17 cellular contexts compared by ENCODE assay signal in the genomic region with DNA sequence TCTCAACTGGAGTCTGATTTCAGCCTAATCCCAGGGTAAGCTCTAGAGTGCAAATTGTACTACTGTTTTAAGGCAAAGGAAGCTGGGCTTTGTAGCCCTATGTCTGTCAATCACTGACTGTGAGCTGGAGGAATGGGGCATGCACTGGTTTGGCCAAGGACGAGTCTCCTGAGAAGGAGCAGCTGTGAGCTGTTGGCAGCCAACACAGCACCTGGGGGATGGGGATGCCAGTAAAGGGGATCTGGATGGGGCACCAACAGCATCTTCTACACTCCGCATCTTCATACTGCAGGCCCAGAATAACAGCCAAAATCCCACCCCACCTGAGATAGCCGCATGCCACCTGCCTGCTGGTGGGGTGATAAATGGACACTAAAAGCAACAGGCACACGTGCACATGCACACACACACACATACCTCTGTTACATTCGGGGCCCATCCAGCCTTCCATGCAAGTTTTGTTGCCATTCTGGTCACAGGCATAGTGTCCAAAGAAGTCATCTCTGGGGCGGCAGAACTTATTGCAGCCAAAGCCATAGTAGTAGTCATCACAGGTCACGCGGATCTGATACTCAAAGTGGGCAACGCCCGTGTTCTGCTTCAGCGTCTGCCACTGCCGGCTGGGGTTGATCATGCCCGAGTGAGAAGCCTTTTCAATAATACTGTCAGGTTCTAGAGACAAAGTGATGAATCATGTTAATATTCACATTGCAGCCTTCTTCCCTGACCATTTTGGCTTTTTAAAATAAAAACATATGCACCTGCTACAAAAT. TPM values are rescaled to one million over a fixed set of nuclear protein-coding genes. Genes with fewer than 3 reads are reported as not detected.
DNase-seq lines count a peak whose midpoint lies in the region; ATAC-seq and TF ChIP-seq lines count a peak whose summit lies in the region.
"Had no signal": no experiment of that assay in that cellular context is flagged by ENCODE, and none has a peak within 500 bp of the region (broad histone marks: within the 10 kb centered on the region; RNA-seq: fewer than 3 reads in every experiment).

No MANE protein-coding gene starts in this region.

- peaks cover 100% of the 10 kb centered on the region for H3K36me3 Mint-ChIP-seq in Caco-2 (ENCODE audit: insufficient read depth, unreplicated experiment)
- peaks cover 82% of the 10 kb centered on the region for H3K36me3 Mint-ChIP-seq in WTC11
- H3K36me3 Mint-ChIP-seq in stimulated activated effector memory CD8-positive, alpha-beta T cell treated with anti-CD3 and anti-CD28 coated beads, Interleukin-12 subunit alpha, Interleukin-12 subunit beta, amount 100 ng/mL, for 72 hours, result no peaks in the 10 kb centered on the region
- no peaks in the 10 kb centered on the region for H3K36me3 Mint-ChIP-seq in activated naive CD4-positive, alpha-beta T cell treated with anti-CD3 and anti-CD28 coated beads, Interleukin-2, amount 50 U/mL, for 72 hours
- H3K36me3 Mint-ChIP-seq: CD8-positive, alpha-beta T cell had no signal

- intact Hi-C loops in Caco-2 (cut with micrococcal nuclease; ENCODE audit: unreplicated experiment), result no loop called here
- intact Hi-C loops in sciatic nerve (cut with DNase I), result no loop called here

- ATAC-seq in WTC11 (no peak), sciatic nerve (no peak), HG03520 (IDR thresholded peaks at IDR 0.05; ENCODE audit: unreplicated experiment) (no peak)
- ATAC-seq in stimulated activated effector memory CD8-positive, alpha-beta T cell treated with anti-CD3 and anti-CD28 coated beads, Interleukin-12 subunit alpha, Interleukin-12 subunit beta, amount 100 ng/mL, for 72 hours, result no peak
- no peak for ATAC-seq in activated naive CD4-positive, alpha-beta T cell treated with anti-CD3 and anti-CD28 coated beads, Interleukin-2, amount 50 U/mL, for 72 hours
- ATAC-seq: activated CD4-positive, CD25-positive, alpha-beta regulatory T cell treated with anti-CD3 and anti-CD28 coated beads, Interleukin-2, amount 50 U/mL, for 24 hours; CD8-positive, alpha-beta T cell; gastroesophageal sphincter; stimulated activated naive CD8-positive, alpha-beta T cell treated with anti-CD3 and anti-CD28 coated beads, Interleukin-15, Interleukin-2, amounts not matched to agents 100 U/mL and 50 U/mL, for 24 hours had no signal

- no TSS peak for BruUV-seq in Caco-2 (replicated peaks; lab: Mats Ljungman, UMichigan)

- no peaks in the 10 kb centered on the region for H3K9me3 Mint-ChIP-seq in Caco-2 (ENCODE audit: unreplicated experiment)
- H3K9me3 Mint-ChIP-seq in WTC11, result no peaks in the 10 kb centered on the region
- no peaks in the 10 kb centered on the region for H3K9me3 Mint-ChIP-seq in stimulated activated effector memory CD8-positive, alpha-beta T cell treated with anti-CD3 and anti-CD28 coated beads, Interleukin-12 subunit alpha, Interleukin-12 subunit beta, amount 100 ng/mL, for 72 hours
- no peaks in the 10 kb centered on the region for H3K9me3 Mint-ChIP-seq in activated naive CD4-positive, alpha-beta T cell treated with anti-CD3 and anti-CD28 coated beads, Interleukin-2, amount 50 U/mL, for 72 hours
- H3K9me3 Mint-ChIP-seq: activated T-helper 2 cell treated with anti-CD3 and anti-CD28 coated beads, Interferon-gamma antibody, Interleukin-2, Interleukin-4, amounts not matched to agents 10 μg/mL and 5 μg/mL and 100 μg/mL, durations not matched to agents 14 hours and 24 hours and 36 hours; CD8-positive, alpha-beta T cell had no signal

- H3K4me3 Mint-ChIP-seq in Caco-2 (ENCODE audit: unreplicated experiment) (no peak overlapping the region), WTC11 (no peak overlapping the region)
- H3K4me3 Mint-ChIP-seq in stimulated activated effector memory CD8-positive, alpha-beta T cell treated with anti-CD3 and anti-CD28 coated beads, Interleukin-12 subunit alpha, Interleukin-12 subunit beta, amount 100 ng/mL, for 72 hours, result no peak overlapping the region
- H3K4me3 Mint-ChIP-seq: CD8-positive, alpha-beta T cell had no signal

- no peaks in the 10 kb centered on the region for H3K9me3 ChIP-seq in Caco-2
- H3K9me3 ChIP-seq: gastroesophageal sphincter, SJSA1, uterus had no signal

- CTCF ChIA-PET in Caco-2 (lab: Charles Lee) (no interaction called here), WTC11 (lab: Charles Lee) (interaction anchor here (0.8 to 1.6 kb wide), 3 partner anchors 9 to 547 kb away, joined by 3 to 6 read pairs (median 4); no protein-coding TSS in a partner anchor)

- no peak for TF ChIP-seq CTCF in Caco-2 (IDR thresholded peaks at IDR 0.05; ENCODE audit: insufficient read depth in 1 of 2, low read depth in 1 of 2, low read length in 1 of 2, severe bottlenecking in 1 of 2, unreplicated experiment in 1 of 2)
- TF ChIP-seq CTCF in WTC11 (IDR thresholded peaks at IDR 0.05), result no peak

- H3K36me3 ChIP-seq in Caco-2 (ENCODE audit: control insufficient read depth, insufficient read depth, low read length), result peaks cover 8% of the 10 kb centered on the region
- H3K36me3 ChIP-seq: uterus had no signal

- H3K27me3 Mint-ChIP-seq in Caco-2 (ENCODE audit: insufficient read depth, unreplicated experiment) (no peaks in the 10 kb centered on the region), WTC11 (ENCODE audit: low read depth) (no peaks in the 10 kb centered on the region)

- POLR2A ChIA-PET in Caco-2 (lab: Charles Lee), result no interaction called here
- POLR2A ChIA-PET in WTC11 (lab: Charles Lee), result no interaction called here

- H3K4me1 Mint-ChIP-seq in Caco-2 (ENCODE audit: low read depth, unreplicated experiment), result peaks cover 72% of the 10 kb centered on the region
- H3K4me1 Mint-ChIP-seq in WTC11, result peaks cover 94% of the 10 kb centered on the region
- H3K4me1 Mint-ChIP-seq in stimulated activated effector memory CD8-positive, alpha-beta T cell treated with anti-CD3 and anti-CD28 coated beads, Interleukin-12 subunit alpha, Interleukin-12 subunit beta, amount 100 ng/mL, for 72 hours, result no peaks in the 10 kb centered on the region

- peaks cover 64% of the 10 kb centered on the region for H3K4me1 ChIP-seq in Caco-2

- no peaks in the 10 kb centered on the region for H3K27me3 ChIP-seq in Caco-2 (replicated peaks; ENCODE audit: control insufficient read depth, insufficient read depth, low read length)
- H3K27me3 ChIP-seq: gastroesophageal sphincter, SJSA1, uterus had no signal

- no peak overlapping the region for H3K4me3 ChIP-seq in Caco-2 (ENCODE audit: low read depth, low read length)
- H3K4me3 ChIP-seq: gastroesophageal sphincter, SJSA1, uterus had no signal

- DNase-seq in Caco-2 (no peak), WTC11 (ENCODE audit: low spot score) (no peak), glomerular visceral epithelial cell (ENCODE audit: extremely low spot score) (peak; percentile 59), sciatic nerve (ENCODE audit: low spot score) (peak; percentile 50), activated gamma-delta T cell (lab: John Stamatoyannopoulos, UW) (no peak)
- no peak for DNase-seq in stimulated activated effector memory CD8-positive, alpha-beta T cell treated with anti-CD3 and anti-CD28 coated beads, Interleukin-12 subunit alpha, Interleukin-12 subunit beta, amount 100 ng/mL, for 72 hours (ENCODE audit: low spot score in 2 of 2)
- DNase-seq in activated naive CD4-positive, alpha-beta T cell treated with anti-CD3 and anti-CD28 coated beads, Interleukin-2, amount 50 U/mL, for 72 hours (ENCODE audit: low spot score in 2 of 2), result no peak
- DNase-seq: CD8-positive, alpha-beta T cell; MV-4-11; NCI-H2081; stimulated activated naive CD8-positive, alpha-beta T cell treated with anti-CD3 and anti-CD28 coated beads, Interleukin-15, Interleukin-2, amounts not matched to agents 100 U/mL and 50 U/mL, for 24 hours had no signal

- peak overlapping the region; percentile 24 for H3K27ac Mint-ChIP-seq in Caco-2 (ENCODE audit: unreplicated experiment)
- H3K27ac Mint-ChIP-seq in WTC11, result peak overlapping the region; percentile 75
- no peak overlapping the region for H3K27ac Mint-ChIP-seq in stimulated activated effector memory CD8-positive, alpha-beta T cell treated with anti-CD3 and anti-CD28 coated beads, Interleukin-12 subunit alpha, Interleukin-12 subunit beta, amount 100 ng/mL, for 72 hours
- H3K27ac Mint-ChIP-seq in activated naive CD4-positive, alpha-beta T cell treated with anti-CD3 and anti-CD28 coated beads, Interleukin-2, amount 50 U/mL, for 72 hours, result no peak overlapping the region
- H3K27ac Mint-ChIP-seq: activated T-helper 2 cell treated with anti-CD3 and anti-CD28 coated beads, Interferon-gamma antibody, Interleukin-2, Interleukin-4, amounts not matched to agents 10 μg/mL and 5 μg/mL and 100 μg/mL, durations not matched to agents 14 hours and 24 hours and 36 hours; CD8-positive, alpha-beta T cell had no signal

TF ChIP-seq in WTC11, 78 proteins besides CTCF, POLR2A, EP300 and RAD21 (continues in another document):
- TF ChIP-seq MYBL2 (CRISPR knock-in tag; IDR thresholded peaks at IDR 0.05) (no peak), ZNF138 (CRISPR knock-in tag; conservative IDR thresholded peaks at IDR 0.05) (no peak), NFE2L1 (CRISPR knock-in tag; IDR thresholded peaks at IDR 0.05) (no peak), HMGA2 (CRISPR knock-in tag; IDR thresholded peaks at IDR 0.05) (no peak), GTF2I (CRISPR knock-in tag; conservative IDR thresholded peaks at IDR 0.05) (no peak), NFYB (CRISPR knock-in tag; conservative IDR thresholded peaks at IDR 0.05; ENCODE audit: low read depth) (no peak), JAZF1 (CRISPR knock-in tag; IDR thresholded peaks at IDR 0.05) (no peak)
- TF ChIP-seq, protein P1, sequence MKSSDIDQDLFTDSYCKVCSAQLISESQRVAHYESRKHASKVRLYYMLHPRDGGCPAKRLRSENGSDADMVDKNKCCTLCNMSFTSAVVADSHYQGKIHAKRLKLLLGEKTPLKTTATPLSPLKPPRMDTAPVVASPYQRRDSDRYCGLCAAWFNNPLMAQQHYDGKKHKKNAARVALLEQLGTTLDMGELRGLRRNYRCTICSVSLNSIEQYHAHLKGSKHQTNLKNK (CRISPR knock-in tag; IDR thresholded peaks at IDR 0.05), result no peak
- TF ChIP-seq, protein P2, sequence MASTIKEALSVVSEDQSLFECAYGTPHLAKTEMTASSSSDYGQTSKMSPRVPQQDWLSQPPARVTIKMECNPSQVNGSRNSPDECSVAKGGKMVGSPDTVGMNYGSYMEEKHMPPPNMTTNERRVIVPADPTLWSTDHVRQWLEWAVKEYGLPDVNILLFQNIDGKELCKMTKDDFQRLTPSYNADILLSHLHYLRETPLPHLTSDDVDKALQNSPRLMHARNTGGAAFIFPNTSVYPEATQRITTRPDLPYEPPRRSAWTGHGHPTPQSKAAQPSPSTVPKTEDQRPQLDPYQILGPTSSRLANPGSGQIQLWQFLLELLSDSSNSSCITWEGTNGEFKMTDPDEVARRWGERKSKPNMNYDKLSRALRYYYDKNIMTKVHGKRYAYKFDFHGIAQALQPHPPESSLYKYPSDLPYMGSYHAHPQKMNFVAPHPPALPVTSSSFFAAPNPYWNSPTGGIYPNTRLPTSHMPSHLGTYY (CRISPR knock-in tag; IDR thresholded peaks at IDR 0.05), result no peak

RNA-seq across cellular contexts. Expression of a gene that starts 15.6 kb away (rescaled TPM):
- total RNA-seq in Caco-2 (2022) (69.1 and 69.8 TPM in 2 replicates), WTC11 (2021) (38.3 to 45.2 TPM (median 41.6 TPM) in 3 replicates), sciatic nerve (81.6 TPM)
- under 1 TPM; 0.11 to 0.62 TPM for total RNA-seq in activated naive CD4-positive, alpha-beta T cell treated with anti-CD3 and anti-CD28 coated beads, Interleukin-2, amount 50 U/mL, for 72 hours

Comparison
In these comparisons a context has a peak if more than half of its experiments do, and no peak if none do; other contexts are left out.
1. DNase-seq: peak in glomerular visceral epithelial cell (single experiment) and sciatic nerve (single experiment); none in Caco-2 (0 of 2), WTC11 (single experiment), stimulated activated effector memory CD8-positive, alpha-beta T cell treated with anti-CD3 and anti-CD28 coated beads, Interleukin-12 subunit alpha, Interleukin-12 subunit beta, amount 100 ng/mL, for 72 hours (0 of 2), activated naive CD4-positive, alpha-beta T cell treated with anti-CD3 and anti-CD28 coated beads, Interleukin-2, amount 50 U/mL, for 72 hours (0 of 2) and activated gamma-delta T cell (single experiment).
2. H3K27ac Mint-ChIP-seq: peak in Caco-2 (single experiment) and WTC11 (single experiment); none in stimulated activated effector memory CD8-positive, alpha-beta T cell treated with anti-CD3 and anti-CD28 coated beads, Interleukin-12 subunit alpha, Interleukin-12 subunit beta, amount 100 ng/mL, for 72 hours (single experiment) and activated naive CD4-positive, alpha-beta T cell treated with anti-CD3 and anti-CD28 coated beads, Interleukin-2, amount 50 U/mL, for 72 hours (0 of 2).
3. RNA of a gene that starts 15.6 kb away (total RNA-seq): 81.6 TPM in sciatic nerve (single experiment), 69.1 to 69.8 TPM in Caco-2 and 38.3 to 45.2 TPM in WTC11; 0.11 to 0.62 TPM in activated naive CD4-positive, alpha-beta T cell treated with anti-CD3 and anti-CD28 coated beads, Interleukin-2, amount 50 U/mL, for 72 hours; every median in the first group is over 10 times any median in the second.